In the genomic region with DNA sequence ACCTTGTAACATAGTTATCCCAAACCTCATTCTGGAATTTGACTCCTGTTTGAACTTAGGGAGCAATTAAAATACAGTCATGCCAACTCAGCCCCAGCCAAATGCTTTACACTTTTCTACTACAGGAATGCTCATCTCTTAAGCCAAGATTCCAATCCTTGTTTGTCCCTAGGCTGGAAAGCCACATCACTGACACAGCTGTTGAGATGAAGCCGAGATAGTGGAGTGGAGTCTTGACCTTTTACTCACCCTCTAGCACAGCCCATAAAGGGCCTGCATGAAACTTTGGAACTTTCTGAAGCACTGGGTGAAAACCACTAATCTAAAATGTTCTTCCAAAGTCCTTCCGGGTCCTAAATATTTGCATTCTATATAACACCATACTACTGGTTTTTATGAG, we compare ENCODE assay signal across 9 cellular contexts.
DNase-seq lines count a peak whose midpoint lies in the region; ATAC-seq and TF ChIP-seq lines count a peak whose summit lies in the region.
"Had no signal": no experiment of that assay in that cellular context is flagged by ENCODE, and none has a peak within 500 bp of the region (broad histone marks: within the 10 kb centered on the region; RNA-seq: fewer than 3 reads in every experiment).

No MANE protein-coding gene starts in this region.

- H3K36me3 ChIP-seq in smooth muscle cell (ENCODE audit: low read depth) = no peaks in the 10 kb centered on the region
- H3K36me3 ChIP-seq: ovary had no signal

- peak overlapping the region; percentile 39 for H3K4me2 ChIP-seq in smooth muscle cell

- H2AFZ ChIP-seq in smooth muscle cell (ENCODE audit: low read depth) = no peak overlapping the region

- peak overlapping the region; percentile 34 for H3K27ac ChIP-seq in smooth muscle cell (ENCODE audit: low read depth)
- H3K27ac ChIP-seq: ovary had no signal

- H3K79me2 ChIP-seq in smooth muscle cell (ENCODE audit: low read depth) = no peaks in the 10 kb centered on the region

- TF ChIP-seq CTCF in smooth muscle cell (IDR thresholded peaks at IDR 0.05; ENCODE audit: borderline replicate concordance, insufficient read depth, poor library complexity, severe bottlenecking) = no peak

- peak; percentile 71 for ATAC-seq in SK-N-SH treated with all-trans-retinoic acid at 6 μM for 48 hours
- ATAC-seq in left ventricle myocardium superior = peak; percentile 91
- no peak for ATAC-seq in GM21526 (IDR thresholded peaks at IDR 0.05; ENCODE audit: low FRiP score, unreplicated experiment)

- no peaks in the 10 kb centered on the region for H3K27me3 ChIP-seq in smooth muscle cell (ENCODE audit: low read depth)
- H3K27me3 ChIP-seq: ovary had no signal

- intact Hi-C loops in left ventricle myocardium superior (cut with micrococcal nuclease) = loop anchor here (10.0 kb wide), 2 partner anchors 213 to 457 kb away; no protein-coding TSS in a partner anchor

- DNase-seq in HCEC 1CT (peak; percentile 60), left ventricle myocardium superior (no peak), smooth muscle cell (lab: John Stamatoyannopoulos, UW; ENCODE audit: unreplicated experiment) (no peak), DMS79 treated with DMSO at 0.1 percent for 48 hours (lab: John Stamatoyannopoulos, UW) (no peak), superior temporal gyrus (ENCODE audit: extremely low spot score) (no peak)
- DNase-seq: H7, ovary had no signal

- no peaks in the 10 kb centered on the region for H3K9me3 ChIP-seq in smooth muscle cell (replicated peaks; ENCODE audit: low read depth)
- H3K9me3 ChIP-seq: ovary had no signal

- no peaks in the 10 kb centered on the region for H4K20me1 ChIP-seq in smooth muscle cell (ENCODE audit: low read depth)

- H3K9ac ChIP-seq in smooth muscle cell (ENCODE audit: low read depth) = no peak overlapping the region

- 17% methylated on average over 2 of the region's 2 CpGs for WGBS in smooth muscle cell (ENCODE audit: low lambda C conversion rate)

- peaks cover 6% of the 10 kb centered on the region for H3K4me1 ChIP-seq in smooth muscle cell (ENCODE audit: low read depth)

- H3K4me3 ChIP-seq in smooth muscle cell = no peak overlapping the region
- H3K4me3 ChIP-seq: ovary had no signal

- H3F3A ChIP-seq in smooth muscle cell (ENCODE audit: low read depth) = no peaks in the 10 kb centered on the region

TF ChIP-seq in SK-N-SH treated with all-trans-retinoic acid at 6 μM for 48 hours, 23 proteins besides CTCF, POLR2A, EP300 and RAD21:
- TF ChIP-seq ZFP3 (CRISPR knock-in tag; IDR thresholded peaks at IDR 0.05) (0 out of 2 replicates have a peak, but pooled peaks have one; percentile 19), ZNF565 (CRISPR knock-in tag; conservative IDR thresholded peaks at IDR 0.05; ENCODE audit: low read depth) (no peak), ESRRG (CRISPR knock-in tag; IDR thresholded peaks at IDR 0.05) (no peak), TCF4 (CRISPR knock-in tag; IDR thresholded peaks at IDR 0.05; ENCODE audit: borderline replicate concordance) (no peak), ZC3H10 (CRISPR knock-in tag; IDR thresholded peaks at IDR 0.05) (no peak), ISL1 (CRISPR knock-in tag; IDR thresholded peaks at IDR 0.05) (peak; percentile 50), SNAI2 (CRISPR knock-in tag; IDR thresholded peaks at IDR 0.05) (no peak), RARB (CRISPR knock-in tag; IDR thresholded peaks at IDR 0.05) (no peak), CSDC2 (CRISPR knock-in tag; IDR thresholded peaks at IDR 0.05) (no peak; the same call in 1 of the 2 replicates), PPARA (CRISPR knock-in tag; IDR thresholded peaks at IDR 0.05; ENCODE audit: borderline replicate concordance) (no peak)
